In genomic region chr10:124067825-124068400, GRCh38 we compare ENCODE assay signal across 18 cellular contexts.
"Had no signal": no experiment of that assay in that cellular context is flagged by ENCODE, and none has a peak within 500 bp of the region (broad histone marks: within the 10 kb centered on the region; RNA-seq: fewer than 3 reads in every experiment).

No MANE protein-coding gene starts in this region.

- H3K4me3 ChIP-seq: body of pancreas, dorsolateral prefrontal cortex, hepatocyte, mucosa of descending colon, pancreas, sigmoid colon, uterus had no signal

- H3K4me1 ChIP-seq: uterus had no signal

- H3K36me3 ChIP-seq: pancreas, sigmoid colon, uterus had no signal

- H3K79me2 ChIP-seq: hepatocyte had no signal

- H2AFZ ChIP-seq: hepatocyte had no signal

- H3K27me3 ChIP-seq: body of pancreas, hepatocyte, pancreas, sigmoid colon, uterus had no signal

- DNase-seq: activated CD4-positive, alpha-beta T cell treated with anti-CD3 and anti-CD28 coated beads for 36 hours; activated CD4-positive, alpha-beta T cell treated with anti-CD3 and anti-CD28 coated beads, Interleukin-2, amount 50 U/mL, for 48 hours; activated naive CD4-positive, alpha-beta T cell; activated naive CD8-positive, alpha-beta T cell treated with anti-CD3 and anti-CD28 coated beads, Interleukin-2, amount 10 ng/mL, durations not matched to agents 7 days and 5 days; activated T-cell treated with anti-CD3 and anti-CD28 coated beads for 4 hours; caudate nucleus; dorsolateral prefrontal cortex; foreskin fibroblast; mesenchymal stem cell; mucosa of descending colon; naive thymus-derived CD4-positive, alpha-beta T cell; sigmoid colon; stimulated activated CD8-positive, alpha-beta memory T cell treated with anti-CD3 and anti-CD28 coated beads, Interleukin-4, amount 100 ng/mL, for 48 hours; stimulated activated naive CD4-positive, alpha-beta T cell; uterus had no signal

- H3K9me3 ChIP-seq: body of pancreas, mucosa of descending colon, pancreas, sigmoid colon, uterus had no signal

- H3K4me2 ChIP-seq: hepatocyte had no signal

- ATAC-seq: activated CD4-positive, alpha-beta T cell treated with anti-CD3 and anti-CD28 coated beads for 36 hours; body of pancreas; pancreas had no signal

- H3K27ac ChIP-seq: hepatocyte, pancreas, uterus had no signal
